13 cellular contexts compared by ENCODE assay signal in the genomic region with DNA sequence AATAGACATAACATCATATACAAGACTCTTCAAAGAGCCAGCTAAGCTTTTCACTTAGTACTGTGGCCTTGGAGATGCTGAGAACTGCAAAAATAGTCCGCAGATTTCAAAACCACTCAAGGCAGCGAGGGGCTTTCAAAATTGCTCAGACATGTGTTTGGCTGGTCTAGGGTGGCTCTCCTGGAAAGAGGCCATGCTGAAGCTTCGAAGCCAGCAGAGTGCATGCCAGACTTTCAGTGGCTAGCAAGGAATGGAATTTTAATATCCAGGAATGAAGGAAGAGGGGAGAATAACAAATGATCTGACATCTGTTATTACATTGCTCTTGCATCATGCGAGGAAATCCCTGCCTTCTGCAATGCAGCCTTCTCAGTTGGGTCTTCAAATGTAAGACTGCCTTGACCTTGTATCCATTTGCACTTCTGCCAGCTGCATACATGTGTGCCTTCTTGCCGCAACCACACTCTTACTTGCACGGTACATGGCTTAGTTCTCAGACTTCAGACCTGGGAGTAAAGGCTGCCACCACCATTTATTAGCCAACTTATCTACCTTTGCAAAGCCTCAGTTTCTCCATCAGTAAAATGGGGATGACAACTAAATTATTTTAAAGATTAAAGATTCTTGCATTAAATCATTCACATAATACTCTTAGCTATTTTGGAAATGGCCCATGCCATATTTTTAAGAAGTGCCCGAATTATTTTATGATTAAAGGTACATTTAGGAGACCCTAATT. TPM values are rescaled to one million over a fixed set of nuclear protein-coding genes. Genes with fewer than 3 reads are reported as not detected.
DNase-seq lines count a peak whose midpoint lies in the region; TF ChIP-seq lines count a peak whose summit lies in the region.
"Had no signal": no experiment of that assay in that cellular context is flagged by ENCODE, and none has a peak within 500 bp of the region (broad histone marks: within the 10 kb centered on the region; RNA-seq: fewer than 3 reads in every experiment).

No MANE protein-coding gene starts in this region.

- no peaks in the 10 kb centered on the region for H3K9me3 ChIP-seq in WERI-Rb-1 (ENCODE audit: severe bottlenecking)

- H3K4me3 ChIP-seq in KMS-11 (IDR thresholded peaks at IDR 0.05; ENCODE audit: insufficient read depth, low read depth, low read length) (no peak overlapping the region), coronary artery (no peak overlapping the region), WERI-Rb-1 (ENCODE audit: low read depth, low read length) (no peak overlapping the region)
- H3K4me3 ChIP-seq: dorsolateral prefrontal cortex had no signal

- H3K4me3 Mint-ChIP-seq in mesothelial cell of epicardium: no peak overlapping the region
- H3K4me3 Mint-ChIP-seq: B cell had no signal

- H3K27ac ChIP-seq in KMS-11 (peak overlapping the region; percentile 14; the same call in 1 of the 2 replicates), coronary artery (no peak overlapping the region), WERI-Rb-1 (no peak overlapping the region)
- H3K27ac ChIP-seq: dorsolateral prefrontal cortex had no signal

- H3K4me1 Mint-ChIP-seq in mesothelial cell of epicardium: peaks cover 13% of the 10 kb centered on the region
- H3K4me1 Mint-ChIP-seq: B cell had no signal

- H3K4me2 ChIP-seq in KMS-11: no peak overlapping the region

- H3K27ac Mint-ChIP-seq in mesothelial cell of epicardium: peak overlapping the region; percentile 39
- H3K27ac Mint-ChIP-seq: B cell had no signal

- TF ChIP-seq CTCF in KMS-11 (conservative IDR thresholded peaks at IDR 0.05; ENCODE audit: low read depth, low read length) (no peak), coronary artery (IDR thresholded peaks at IDR 0.05) (no peak), mesothelial cell of epicardium (IDR thresholded peaks at IDR 0.05; ENCODE audit: unreplicated experiment) (no peak), WERI-Rb-1 (IDR thresholded peaks at IDR 0.05; ENCODE audit: low read depth, low read length) (no peak), GM13976 (IDR thresholded peaks at IDR 0.05; ENCODE audit: borderline replicate concordance, control extremely low read depth, extremely low read depth, insufficient read depth, missing control alignments) (no peak)

- H3K36me3 ChIP-seq in KMS-11 (ENCODE audit: insufficient read depth) (no peaks in the 10 kb centered on the region), WERI-Rb-1 (no peaks in the 10 kb centered on the region)

- peaks cover 20% of the 10 kb centered on the region for H3K4me1 ChIP-seq in KMS-11 (ENCODE audit: low read depth, poor library complexity, severe bottlenecking)

- H3K79me2 ChIP-seq in KMS-11 (ENCODE audit: insufficient read depth, low read depth): no peaks in the 10 kb centered on the region

- no peaks in the 10 kb centered on the region for H3K27me3 ChIP-seq in KMS-11 (ENCODE audit: insufficient read depth, low read depth)
- peaks cover 4% of the 10 kb centered on the region for H3K27me3 ChIP-seq in WERI-Rb-1 (ENCODE audit: insufficient read depth, low read depth, severe bottlenecking)

- in situ Hi-C loops in ACHN (cut with HindIII; ENCODE audit: low pct_ligation_motif_present, low pct_unique_long_range_greater_than_20kb, low sequenced_read_pairs) (no loop called here), GM13976 (cut with MboI; ENCODE audit: low sequenced_read_pairs, unreplicated experiment) (no loop called here)

- H3K27me3 Mint-ChIP-seq in mesothelial cell of epicardium (ENCODE audit: low read depth): no peaks in the 10 kb centered on the region

- no peaks in the 10 kb centered on the region for H4K20me1 ChIP-seq in KMS-11 (ENCODE audit: insufficient read depth)

- peak; percentile 5 for DNase-seq in ACHN
- DNase-seq in coronary artery (ENCODE audit: low spot score): peak; percentile 75
- DNase-seq in mesothelial cell of epicardium (ENCODE audit: low spot score in 2 of 2, unreplicated experiment in 2 of 2): no peak
- DNase-seq in activated CD4-positive, CD25-positive, alpha-beta regulatory T cell treated with anti-CD3 and anti-CD28 coated beads, Interleukin-2, amount 50 U/mL, for 72 hours: no peak
- DNase-seq in NCI-H774 (lab: John Stamatoyannopoulos, UW): no peak
- DNase-seq in WERI-Rb-1: no peak
- no peak for DNase-seq in GM13976 (ENCODE audit: low spot score)
- DNase-seq: NCI-H146; stimulated activated CD4-positive, alpha-beta T cell treated with anti-CD3 and anti-CD28 coated beads, Interleukin-4, amount 100 ng/mL, for 1 hour had no signal

- H2AFZ ChIP-seq in KMS-11 (ENCODE audit: low read depth): no peak overlapping the region

- H3K9me3 Mint-ChIP-seq in mesothelial cell of epicardium: no peaks in the 10 kb centered on the region

- no peak overlapping the region for H3K9ac ChIP-seq in KMS-11

- no peaks in the 10 kb centered on the region for H3K36me3 Mint-ChIP-seq in mesothelial cell of epicardium

RNA-seq across cellular contexts. Expression of a gene that starts 55.9 kb away (rescaled TPM):
- total RNA-seq in mesothelial cell of epicardium: 17.2 to 21.0 TPM (median 20.9 TPM) in 3 replicates
- total RNA-seq: B cell, OCI-LY7 had no signal

Comparison
In these comparisons a context has a peak if more than half of its experiments do, and no peak if none do; other contexts are left out.
1. DNase-seq: peak in ACHN (single experiment) and coronary artery (single experiment); none in mesothelial cell of epicardium (0 of 2), activated CD4-positive, CD25-positive, alpha-beta regulatory T cell treated with anti-CD3 and anti-CD28 coated beads, Interleukin-2, amount 50 U/mL, for 72 hours (single experiment), NCI-H774 (single experiment), WERI-Rb-1 (single experiment) and GM13976 (single experiment).